8 cellular contexts compared by ENCODE assay signal in genomic region chr2:12587729-12588522, GRCh38.
DNase-seq lines count a peak whose midpoint lies in the region; ATAC-seq and TF ChIP-seq lines count a peak whose summit lies in the region.

No MANE protein-coding gene starts in this region.

- TF ChIP-seq CTCF in CD14-positive monocyte (IDR thresholded peaks at IDR 0.05) (no peak), type B pancreatic cell (conservative IDR thresholded peaks at IDR 0.05) (no peak)

- H3K4me1 Mint-ChIP-seq in CD14-positive monocyte (peaks cover 43% of the 10 kb centered on the region), type B pancreatic cell (ENCODE audit: unreplicated experiment) (no peaks in the 10 kb centered on the region)

- DNase-seq in CD14-positive monocyte (ENCODE audit: low spot score) = peak; percentile 57
- DNase-seq in SW480 (ENCODE audit: low spot score) = peak; percentile 34
- no peak for DNase-seq in left ventricle myocardium superior
- DNase-seq in type B pancreatic cell (ENCODE audit: extremely low spot score, unreplicated experiment) = no peak
- DNase-seq in NCI-H1694 (lab: John Stamatoyannopoulos, UW) = no peak
- DNase-seq in NCI-H82 treated with DMSO at 0.1 percent for 48 hours (lab: John Stamatoyannopoulos, UW; ENCODE audit: unreplicated experiment) = no peak

- H3K27me3 Mint-ChIP-seq in CD14-positive monocyte (ENCODE audit: low read depth in 3 of 3) (peaks cover 0 to 2% (median 1%) of the 10 kb centered on the region in 3 donors), type B pancreatic cell (no peaks in the 10 kb centered on the region)

- H3K36me3 Mint-ChIP-seq in CD14-positive monocyte = peaks cover 2 to 3% of the 10 kb centered on the region in 2 donors
- H3K36me3 Mint-ChIP-seq in type B pancreatic cell = no peaks in the 10 kb centered on the region

- peak; percentile 87 for ATAC-seq in GM19438 (IDR thresholded peaks at IDR 0.05; ENCODE audit: low read depth, unreplicated experiment)
- ATAC-seq in HG03432 (IDR thresholded peaks at IDR 0.05; ENCODE audit: unreplicated experiment) = peak; percentile 90
- peak; percentile 60 for ATAC-seq in left ventricle myocardium superior

- intact Hi-C loops in CD14-positive monocyte (cut with micrococcal nuclease) = loop anchor here in 1 of 2 donors (10.0 kb wide), 1 partner anchor 133 kb away; no protein-coding TSS in a partner anchor
- intact Hi-C loops in left ventricle myocardium superior (cut with micrococcal nuclease) = no loop called here

- H3K4me3 Mint-ChIP-seq in CD14-positive monocyte = peak overlapping the region; percentile 72 to 80
- H3K4me3 Mint-ChIP-seq in type B pancreatic cell = no peak overlapping the region

- peaks cover 0 to under 1% (median 0%) of the 10 kb centered on the region in 7 donors for H3K9me3 Mint-ChIP-seq in CD14-positive monocyte
- H3K9me3 Mint-ChIP-seq in type B pancreatic cell = peaks cover 5% of the 10 kb centered on the region

- H3K27ac Mint-ChIP-seq in CD14-positive monocyte (peak overlapping the region; percentile 89 to 98 (median 96)), type B pancreatic cell (peak overlapping the region; percentile 50)

Comparison
In these comparisons a context has a peak if more than half of its experiments do, and no peak if none do; other contexts are left out.
1. DNase-seq: peak in CD14-positive monocyte (single experiment) and SW480 (single experiment); none in left ventricle myocardium superior (single experiment), type B pancreatic cell (single experiment), NCI-H1694 (single experiment) and NCI-H82 treated with DMSO at 0.1 percent for 48 hours (single experiment).
2. Peak in every context shown above with its lines, with median percentiles within 50 percentile points of each other: ATAC-seq.